In genomic region chr11:46916669-46917108, GRCh38 we compare ENCODE assay signal across 1 cellular context.
TF ChIP-seq lines count a peak whose summit lies in the region.

No MANE protein-coding gene starts in this region.

TF ChIP-seq in K562, 482 proteins besides CTCF, POLR2A, EP300 and RAD21:
- no peak for TF ChIP-seq NFE2 (IDR thresholded peaks at IDR 0.05; ENCODE audit: low read depth)
- no peak for TF ChIP-seq PKNOX1 (IDR thresholded peaks at IDR 0.05)
- no peak for TF ChIP-seq AFF4 (CRISPR knock-in tag; IDR thresholded peaks at IDR 0.05)
- no peak for TF ChIP-seq NR3C1 (CRISPR knock-in tag; IDR thresholded peaks at IDR 0.05)
- TF ChIP-seq MYC (IDR thresholded peaks at IDR 0.05; ENCODE audit: low read depth, low read length) = 0 out of 2 replicates have a peak, but pooled peaks have one; percentile 12
- TF ChIP-seq MYC (CRISPR knock-in tag; IDR thresholded peaks at IDR 0.05; ENCODE audit: borderline replicate concordance, low read depth) = no peak
- TF ChIP-seq ZNF507 (tag; conservative IDR thresholded peaks at IDR 0.05) = no peak
- TF ChIP-seq OTX1 (CRISPR knock-in tag; IDR thresholded peaks at IDR 0.05) = no peak
- peak; percentile 83 for TF ChIP-seq ZFP91 (CRISPR knock-in tag; IDR thresholded peaks at IDR 0.05)
- peak; percentile 22 to 77; a peak in 1 of 4 replicates for TF ChIP-seq UBTF (IDR thresholded peaks at IDR 0.05; ENCODE audit: borderline replicate concordance in 1 of 2, low read depth in 2 of 2, low read length in 2 of 2)
- TF ChIP-seq EGR1 (conservative IDR thresholded peaks at IDR 0.05) = no peak
- no peak for TF ChIP-seq CBX5 (IDR thresholded peaks at IDR 0.05; ENCODE audit: borderline replicate concordance, low read depth)
- TF ChIP-seq ZNF232 (CRISPR knock-in tag; IDR thresholded peaks at IDR 0.05) = no peak
- TF ChIP-seq MITF (IDR thresholded peaks at IDR 0.05) = no peak
- no peak for TF ChIP-seq CEBPZ (IDR thresholded peaks at IDR 0.05; ENCODE audit: borderline replicate concordance, low read depth, low read length)
- no peak for TF ChIP-seq KDM2B (CRISPR knock-in tag; IDR thresholded peaks at IDR 0.05)
- TF ChIP-seq ZNF384 (IDR thresholded peaks at IDR 0.05; ENCODE audit: low read depth, low read length) = 0 out of 2 replicates have a peak, but pooled peaks have one; percentile 9
- TF ChIP-seq CBX1 (IDR thresholded peaks at IDR 0.05; ENCODE audit: low read depth) = no peak
- no peak for TF ChIP-seq E2F4 (CRISPR knock-in tag; IDR thresholded peaks at IDR 0.05; ENCODE audit: low read depth)
- no peak for TF ChIP-seq ZNF124 (CRISPR knock-in tag; IDR thresholded peaks at IDR 0.05)
- no peak for TF ChIP-seq BMI1 (IDR thresholded peaks at IDR 0.05; ENCODE audit: low read length)
- TF ChIP-seq KDM4B (IDR thresholded peaks at IDR 0.05; ENCODE audit: borderline replicate concordance in 2 of 2, low read depth in 1 of 2) = no peak
- no peak for TF ChIP-seq ETV1 (tag; conservative IDR thresholded peaks at IDR 0.05; ENCODE audit: low read depth)
